32 cellular contexts compared by ENCODE assay signal in the genomic region with DNA sequence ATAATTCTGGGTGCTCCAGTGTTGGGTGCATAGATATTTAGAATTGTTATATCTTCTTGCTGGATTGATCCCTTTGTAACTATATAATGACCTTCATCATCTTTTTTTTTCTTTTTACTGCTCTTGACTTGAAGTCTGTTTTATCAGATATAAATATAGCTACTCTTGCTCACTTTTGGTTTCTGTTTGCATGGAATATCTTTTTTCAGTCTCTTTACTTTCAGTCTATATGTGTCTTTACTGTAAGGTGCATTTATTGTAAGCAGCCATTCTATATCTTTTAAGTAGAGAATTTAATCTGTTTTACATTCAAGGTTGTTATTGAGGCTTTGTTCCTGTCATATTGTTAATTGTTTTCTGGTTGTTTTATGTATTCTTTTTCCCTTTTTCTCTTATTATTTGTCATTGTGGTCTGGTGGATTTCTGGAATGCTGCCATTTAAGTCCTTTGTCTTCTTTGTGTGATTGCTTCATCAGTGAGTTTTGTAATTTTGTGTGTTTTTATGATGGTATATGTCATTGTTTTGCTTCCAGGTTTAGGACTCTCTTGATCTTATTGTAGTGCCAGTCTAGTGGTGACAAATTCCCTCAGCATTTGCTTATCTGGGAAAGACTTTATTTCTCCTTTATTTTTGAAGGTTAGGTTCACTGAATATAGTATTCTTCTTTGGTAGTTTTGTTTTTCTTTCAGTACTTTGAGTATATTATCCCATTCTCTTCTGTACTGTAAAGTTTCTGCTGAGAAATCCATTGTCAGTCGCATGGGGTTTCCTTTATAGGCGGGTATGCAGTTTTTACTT. TPM values are rescaled to one million over a fixed set of nuclear protein-coding genes. Genes with fewer than 3 reads are reported as not detected.
"Had no signal": no experiment of that assay in that cellular context is flagged by ENCODE, and none has a peak within 500 bp of the region (broad histone marks: within the 10 kb centered on the region; RNA-seq: fewer than 3 reads in every experiment).

No MANE protein-coding gene starts in this region.

- H3K4me2 ChIP-seq: smooth muscle cell had no signal

- DNase-seq: dermis blood vessel endothelial cell; effector memory CD4-positive, alpha-beta T cell; esophagus squamous epithelium; foreskin fibroblast; gastrocnemius medialis; head of caudate nucleus; left ventricle myocardium superior; lower lobe of right lung; natural killer cell; occipital lobe; ovary; stimulated activated CD4-positive, alpha-beta T cell treated with anti-CD3 and anti-CD28 coated beads, Interleukin-12 subunit alpha, Interleukin-12 subunit beta, amount 100 ng/mL, for 4 hours; stimulated activated CD4-positive, alpha-beta T cell treated with anti-CD3 and anti-CD28 coated beads, Interleukin-1b, Interleukin-23, amount 100 ng/mL, for 48 hours; stimulated activated CD4-positive, alpha-beta T cell treated with anti-CD3 and anti-CD28 coated beads, Interleukin-4, amount 100 ng/mL, for 1 hour; stimulated activated CD8-positive, alpha-beta memory T cell treated with anti-CD3 and anti-CD28 coated beads, Interleukin-4, amount 100 ng/mL, for 48 hours; stimulated activated naive CD4-positive, alpha-beta T cell; stimulated activated naive CD8-positive, alpha-beta T cell treated with anti-CD3 and anti-CD28 coated beads, Interleukin-15, amount 100 ng/mL, for 72 hours; transverse colon; upper lobe of right lung; uterus had no signal

- H3K36me3 ChIP-seq: esophagus squamous epithelium, gastrocnemius medialis, lower lobe of right lung, ovary, suprapubic skin, transverse colon, upper lobe of right lung, uterus had no signal

- ATAC-seq: gastrocnemius medialis; left ventricle myocardium superior; lower lobe of right lung; natural killer cell; sciatic nerve; stimulated activated naive CD8-positive, alpha-beta T cell treated with anti-CD3 and anti-CD28 coated beads, Interleukin-15, amount 100 ng/mL, for 72 hours; upper lobe of right lung had no signal

- H3K9me3 ChIP-seq: gastrocnemius medialis, ovary had no signal

- H3K27me3 ChIP-seq: esophagus squamous epithelium, gastrocnemius medialis, ovary, suprapubic skin, transverse colon, upper lobe of right lung, uterus had no signal

- H3K27ac ChIP-seq: coronary artery, esophagus squamous epithelium, gastrocnemius medialis, lower lobe of right lung, ovary, suprapubic skin, transverse colon, upper lobe of right lung, uterus had no signal

- H3K4me3 ChIP-seq: coronary artery, esophagus squamous epithelium, gastrocnemius medialis, lower lobe of right lung, ovary, smooth muscle cell, suprapubic skin, transverse colon, upper lobe of right lung, uterus had no signal

- H3K4me1 ChIP-seq: esophagus squamous epithelium, gastrocnemius medialis, lower lobe of right lung, suprapubic skin, transverse colon, upper lobe of right lung, uterus had no signal

RNA-seq across cellular contexts. Expression of a gene that starts 8.3 kb away (rescaled TPM):
- total RNA-seq: dermis blood vessel endothelial cell, endothelial cell of umbilical vein, epithelial cell of proximal tubule, esophagus squamous epithelium, gastrocnemius medialis, glomerular endothelial cell, left ventricle myocardium superior, lower lobe of right lung, mononuclear cell, natural killer cell, occipital lobe, ovary, progenitor cell of endocrine pancreas, sciatic nerve, smooth muscle cell, suprapubic skin, transverse colon, upper lobe of right lung, uterus had no signal
- polyA plus RNA-seq: endothelial cell of umbilical vein, keratinocyte, neural cell, ovary, smooth muscle cell, thymus had no signal

RNA-seq across cellular contexts. Expression of a gene that starts 32.3 kb away (rescaled TPM):
- total RNA-seq: dermis blood vessel endothelial cell, endothelial cell of umbilical vein, epithelial cell of proximal tubule, esophagus squamous epithelium, gastrocnemius medialis, glomerular endothelial cell, left ventricle myocardium superior, lower lobe of right lung, mononuclear cell, natural killer cell, occipital lobe, ovary, progenitor cell of endocrine pancreas, sciatic nerve, smooth muscle cell, suprapubic skin, transverse colon, upper lobe of right lung, uterus had no signal
- polyA plus RNA-seq: endothelial cell of umbilical vein, keratinocyte, neural cell, ovary, smooth muscle cell had no signal

RNA-seq across cellular contexts. Expression of a gene that starts 46.9 kb away (rescaled TPM):
- total RNA-seq: dermis blood vessel endothelial cell, endothelial cell of umbilical vein, epithelial cell of proximal tubule, esophagus squamous epithelium, gastrocnemius medialis, glomerular endothelial cell, left ventricle myocardium superior, lower lobe of right lung, mononuclear cell, natural killer cell, occipital lobe, ovary, progenitor cell of endocrine pancreas, sciatic nerve, smooth muscle cell, suprapubic skin, transverse colon, upper lobe of right lung, uterus had no signal
- polyA plus RNA-seq: endothelial cell of umbilical vein, keratinocyte, neural cell, ovary, smooth muscle cell had no signal
